ENCODE assay signal across 32 cellular contexts in the genomic region with DNA sequence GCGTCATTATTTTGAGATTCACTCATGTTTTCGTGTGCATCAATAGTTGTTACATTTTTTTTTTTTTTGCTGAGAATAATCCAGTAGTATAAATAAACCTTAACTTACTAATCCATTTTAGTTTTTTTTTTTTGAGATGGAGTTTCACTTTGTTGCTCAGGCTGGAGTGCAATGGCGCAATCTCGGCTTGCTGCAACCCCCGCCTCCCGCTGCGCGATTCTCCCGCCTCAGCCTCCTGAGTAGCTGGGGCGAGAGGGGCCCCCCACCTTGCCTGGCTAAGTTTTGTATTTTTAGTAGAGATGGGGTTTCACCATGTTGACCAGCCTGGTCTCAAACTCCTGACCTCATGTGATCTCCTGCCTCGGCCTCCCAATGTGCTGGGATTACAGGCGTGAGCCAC.
"Had no signal": no experiment of that assay in that cellular context is flagged by ENCODE, and none has a peak within 500 bp of the region (broad histone marks: within the 10 kb centered on the region; RNA-seq: fewer than 3 reads in every experiment).

No MANE protein-coding gene starts in this region.

- H3K36me3 ChIP-seq: adrenal gland, ascending aorta, brain microvascular endothelial cell, breast epithelium, cardiac muscle cell had no signal

- DNase-seq: activated effector memory CD4-positive, alpha-beta T cell treated with anti-CD3 and anti-CD28 coated beads, Interleukin-2, amount 50 U/mL, for 16 hours; activated effector memory CD4-positive, alpha-beta T cell treated with Interleukin-2 at 50 U/mL for 16 hours; activated gamma-delta T cell; activated gamma-delta T cell treated with Interleukin-2 at 50 U/mL for 16 hours; activated naive CD4-positive, alpha-beta T cell; activated naive CD4-positive, alpha-beta T cell treated with anti-CD3 and anti-CD28 coated beads for 36 hours; activated naive CD4-positive, alpha-beta T cell treated with anti-CD3 and anti-CD28 coated beads, Interleukin-2, amount 10 ng/mL, durations not matched to agents 7 days and 5 days; activated naive CD4-positive, alpha-beta T cell treated with anti-CD3 and anti-CD28 coated beads, Interleukin-2, amount 50 U/mL, for 16 hours; activated naive CD4-positive, alpha-beta T cell treated with Interleukin-2 at 50 U/mL for 16 hours; activated naive CD8-positive, alpha-beta T cell treated with anti-CD3 and anti-CD28 coated beads for 36 hours; activated naive CD8-positive, alpha-beta T cell treated with anti-CD3 and anti-CD28 coated beads, Interleukin-2, amount 10 ng/mL, durations not matched to agents 7 days and 5 days; activated naive CD8-positive, alpha-beta T cell treated with anti-CD3 and anti-CD28 coated beads, Interleukin-2, amount 50 U/mL, for 24 hours; activated T-cell treated with anti-CD3 and anti-CD28 coated beads, Interleukin-2, amount 50 U/mL, for 4 hours; activated T-cell treated with anti-CD3 and anti-CD28 coated beads, Interleukin-2, amount 50 U/mL, for 48 hours; activated T-cell treated with anti-CD3 and anti-CD28 coated beads, Interleukin-2, amount 50 U/mL, for 72 hours; adrenal gland; amniotic stem cell; amygdala; anterior cingulate cortex; aorta; body of pancreas; brain microvascular endothelial cell; caudate nucleus; central memory CD4-positive, alpha-beta T cell; cerebellar nuclear complex had no signal

- H3K4me1 ChIP-seq: adrenal gland, ascending aorta, body of pancreas, breast epithelium had no signal

- H3K9me3 ChIP-seq: adrenal gland, ascending aorta, body of pancreas, breast epithelium had no signal

- H3K27ac ChIP-seq: adrenal gland, ascending aorta, body of pancreas, brain microvascular endothelial cell, breast epithelium, cardiac muscle cell had no signal

- H3K4me3 ChIP-seq: adrenal gland, ascending aorta, body of pancreas, breast epithelium, cardiac muscle cell had no signal

- ATAC-seq: activated naive CD4-positive, alpha-beta T cell treated with anti-CD3 and anti-CD28 coated beads, Interleukin-2, amount 50 U/mL, for 72 hours; activated naive CD8-positive, alpha-beta T cell treated with anti-CD3 and anti-CD28 coated beads, Interleukin-2, amount 50 U/mL, for 24 hours; activated T-cell treated with anti-CD3 and anti-CD28 coated beads, Interleukin-2, amount 50 U/mL, for 4 hours; activated T-cell treated with anti-CD3 and anti-CD28 coated beads, Interleukin-2, amount 50 U/mL, for 72 hours; activated T-helper 17 cell treated with anti-CD3 and anti-CD28 coated beads, Interleukin-2, amount 50 U/mL, for 72 hours; body of pancreas had no signal

- H3K27me3 ChIP-seq: adrenal gland, ascending aorta, body of pancreas, brain microvascular endothelial cell, breast epithelium, cardiac muscle cell had no signal

- FAIRE-seq: astrocyte, bronchial epithelial cell had no signal
